Comparison of ENCODE assay signal across 15 cellular contexts in the genomic region with DNA sequence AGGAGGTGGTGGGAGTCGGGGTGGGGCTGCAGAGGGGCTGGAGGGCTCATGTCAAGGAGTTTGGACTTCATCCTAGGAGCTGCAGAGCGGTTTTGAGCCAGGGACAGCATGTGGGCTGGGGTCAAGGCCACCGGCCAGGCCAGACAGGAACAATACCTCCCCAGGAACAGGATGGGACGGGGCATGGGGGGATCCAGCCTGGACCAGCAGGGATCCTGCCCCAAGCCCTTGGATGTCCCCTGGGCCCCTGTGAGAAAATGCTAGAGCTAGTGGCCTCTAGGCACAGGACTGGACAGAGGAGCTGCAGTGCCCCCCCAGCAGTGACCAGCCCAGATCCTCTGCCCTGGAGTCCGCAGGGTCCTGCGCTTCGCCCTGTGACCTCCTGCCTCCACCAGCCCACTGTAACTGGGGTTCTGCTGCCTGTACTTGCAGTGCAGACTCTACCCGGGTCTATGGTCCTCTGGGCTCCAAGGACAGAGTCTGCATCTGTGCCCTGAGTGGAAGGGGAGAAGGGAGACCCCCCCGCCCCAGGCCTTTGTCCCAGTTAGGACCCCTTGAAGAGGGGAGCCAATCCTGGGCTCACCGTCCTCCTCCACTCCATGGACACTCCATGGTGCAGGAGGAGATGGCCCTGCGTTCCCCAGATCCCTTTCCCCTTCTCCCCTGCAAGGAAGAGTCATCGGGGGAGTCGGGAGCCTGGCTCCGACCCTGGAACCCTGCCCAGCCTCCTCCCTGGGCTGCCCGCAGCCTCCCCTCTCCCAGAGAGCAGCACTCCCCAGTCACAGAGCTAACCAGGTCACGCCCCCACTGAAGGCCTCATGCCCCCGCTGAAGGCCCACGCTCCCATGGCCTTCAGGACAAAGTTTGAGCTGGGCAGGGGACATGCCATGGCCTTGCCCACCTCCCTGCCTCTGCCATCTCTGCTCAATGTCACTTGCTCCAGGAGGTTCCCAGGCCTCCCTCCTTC. TPM values are rescaled to one million over a fixed set of nuclear protein-coding genes. Genes with fewer than 3 reads are reported as not detected.
DNase-seq lines count a peak whose midpoint lies in the region; ATAC-seq, FAIRE-seq and TF ChIP-seq lines count a peak whose summit lies in the region.
"Had no signal": no experiment of that assay in that cellular context is flagged by ENCODE, and none has a peak within 500 bp of the region (broad histone marks: within the 10 kb centered on the region; RNA-seq: fewer than 3 reads in every experiment).

No MANE protein-coding gene starts in this region.

- H3K27ac ChIP-seq in DND-41 (ENCODE audit: low read length) (no peak overlapping the region), Peyer's patch (no peak overlapping the region), HepG2 (ENCODE audit: extremely low read length, insufficient read depth, low read length) (peak overlapping the region; percentile 29), spleen (no peak overlapping the region)

- intact Hi-C loops in HepG2 (cut with micrococcal nuclease; ENCODE audit: unreplicated experiment) = loop anchor here (5.0 kb wide), 2 partner anchors 53 to 183 kb away; a partner anchor contains a TSS
- intact Hi-C loops in spleen (cut with DNase I; ENCODE audit: low total_unique reads) = loop anchor here (10.0 kb wide), 2 partner anchors 50 to 140 kb away; no protein-coding TSS in a partner anchor

- TF ChIP-seq RAD21 in HepG2 (CRISPR knock-in tag; IDR thresholded peaks at IDR 0.05) = no peak

- CTCF ChIA-PET in HepG2 (lab: Yijun Ruan, JAX; ENCODE audit: low intra/inter-chr PET ratio, low total read pairs) = no interaction called here

- DNase-seq in DND-41 (no peak), Peyer's patch (peak in 2 of 3 donors; percentile 38 to 46), HepG2 (ENCODE audit: low spot score) (no peak), spleen (peak; percentile 74), NCI-H187 (lab: John Stamatoyannopoulos, UW) (no peak), C1 segment of cervical spinal cord (lab: John Stamatoyannopoulos, UW) (no peak), SKM-1 (lab: John Stamatoyannopoulos, UW; ENCODE audit: unreplicated experiment) (no peak)
- DNase-seq: Calu3; CD4-positive, alpha-beta T cell; DMS53; KBM-7; NCI-H1436; NCI-H2081; NCI-H748 treated with DMSO at 0.1 percent for 48 hours had no signal

- H2AFZ ChIP-seq in DND-41 (ENCODE audit: low read depth, low read length) (no peak overlapping the region), HepG2 (ENCODE audit: low read length) (no peak overlapping the region)

- WGBS in HepG2 (ENCODE audit: low lambda C conversion rate) = 72% methylated on average over 10 of the region's 18 CpGs
- 76 to 85% (median 85%) methylated on average over 12 to 18 of the region's 18 CpGs for WGBS in spleen, 5 donors

- peaks cover 35% of the 10 kb centered on the region for H3K79me2 ChIP-seq in DND-41 (ENCODE audit: insufficient read depth, low read length)
- peaks cover 4% of the 10 kb centered on the region for H3K79me2 ChIP-seq in HepG2 (ENCODE audit: insufficient read depth, low read length)

- no peaks in the 10 kb centered on the region for H3K9me3 ChIP-seq in DND-41 (ENCODE audit: insufficient read depth, low read length, severe bottlenecking)
- H3K9me3 ChIP-seq in Peyer's patch = no peaks in the 10 kb centered on the region
- H3K9me3 ChIP-seq in HepG2 (ENCODE audit: low read length) = no peaks in the 10 kb centered on the region
- no peaks in the 10 kb centered on the region for H3K9me3 ChIP-seq in spleen

- peaks cover 21% of the 10 kb centered on the region for H4K20me1 ChIP-seq in DND-41 (ENCODE audit: insufficient read depth, low read length)
- 0 out of 2 replicates have a peak, but pooled peaks cover 5% of the 10 kb centered on the region for H4K20me1 ChIP-seq in HepG2 (ENCODE audit: insufficient read depth, low read length)

- in situ Hi-C loops in HepG2 (cut with HindIII; ENCODE audit: extremely low pct_ligation_motif_present, low pct_unique_long_range_greater_than_20kb) = loop anchor here (5.0 kb wide), 2 partner anchors 48 to 133 kb away; a partner anchor contains a TSS

- POLR2A ChIA-PET in HepG2 (lab: Yijun Ruan, JAX) = interaction anchor here (0.8 to 1.0 kb wide), 2 partner anchors 37 to 64 kb away, joined by 3 to 4 read pairs; a partner anchor contains a TSS

- no peak for FAIRE-seq in HepG2 (lab: Jason Lieb, UNC)

- BruUV-seq in HepG2 (replicated peaks; lab: Mats Ljungman, UMichigan) = no TSS peak

- H3K36me3 ChIP-seq in DND-41 (ENCODE audit: insufficient read depth, low read length) (peaks cover 25% of the 10 kb centered on the region), Peyer's patch (no peaks in the 10 kb centered on the region), HepG2 (replicated peaks in 1 of 2; ENCODE audit: control insufficient read depth in 1 of 2, insufficient read depth in 2 of 2, low read length in 2 of 2) (peaks cover 4 to 6% of the 10 kb centered on the region in 2 experiments; a peak in 1 of 5 replicates), spleen (peaks cover 0 to 13% (median 0%) of the 10 kb centered on the region in 6 donors)

- no peak for TF ChIP-seq POLR2A in Peyer's patch (IDR thresholded peaks at IDR 0.05)
- TF ChIP-seq POLR2A in HepG2 (IDR thresholded peaks at IDR 0.05; ENCODE audit: insufficient read depth in 1 of 2, low read depth in 2 of 2, low read length in 2 of 2) = no peak
- no peak for TF ChIP-seq POLR2A in spleen (IDR thresholded peaks at IDR 0.05)

- H3K4me1 ChIP-seq in DND-41 (ENCODE audit: insufficient read depth, low read length) (peaks cover 36% of the 10 kb centered on the region), Peyer's patch (peaks cover 6 to 33% (median 24%) of the 10 kb centered on the region in 4 donors), HepG2 (ENCODE audit: insufficient read depth, low read length) (peaks cover 57% of the 10 kb centered on the region), spleen (peaks cover 27 to 83% (median 53%) of the 10 kb centered on the region in 6 donors)

- H3K4me2 ChIP-seq in DND-41 (ENCODE audit: insufficient read depth, low read length) = peak overlapping the region; percentile 85; the same call in 1 of the 2 replicates
- H3K4me2 ChIP-seq in HepG2 (ENCODE audit: low read depth, low read length) = peak overlapping the region; percentile 38; the same call in 1 of the 2 replicates

- H3K9ac ChIP-seq in DND-41 (ENCODE audit: low read depth, low read length) (0 out of 2 replicates have a peak overlapping the region, but pooled peaks have one; percentile 77), HepG2 (ENCODE audit: insufficient read depth, low read depth, low read length) (0 out of 2 replicates have a peak overlapping the region, but pooled peaks have one; percentile 5)

- H3K27me3 ChIP-seq in DND-41 (ENCODE audit: insufficient read depth, low read length, poor library complexity) (no peaks in the 10 kb centered on the region), Peyer's patch (no peaks in the 10 kb centered on the region), HepG2 (ENCODE audit: control insufficient read depth in 1 of 2, insufficient read depth in 2 of 2, low read length in 2 of 2) (no peaks in the 10 kb centered on the region), spleen (replicated peaks in 1 of 7) (no peaks in the 10 kb centered on the region)

- ATAC-seq in DND-41 (ENCODE audit: insufficient read depth, low read depth) (no peak), HepG2 (no peak)
- ATAC-seq: HCT116 had no signal

- TF ChIP-seq CTCF in DND-41 (IDR thresholded peaks at IDR 0.05; ENCODE audit: borderline replicate concordance, extremely low read depth, low read length, poor library complexity, severe bottlenecking) = no peak
- TF ChIP-seq CTCF in Peyer's patch (IDR thresholded peaks at IDR 0.05) = no peak
- TF ChIP-seq CTCF in HepG2 (CRISPR knock-in tag; IDR thresholded peaks at IDR 0.05) = no peak
- no peak for TF ChIP-seq CTCF in spleen (IDR thresholded peaks at IDR 0.05 in 8 of 11, conservative IDR thresholded peaks at IDR 0.05 in 3 of 11)

- TF ChIP-seq EP300 in HepG2 (IDR thresholded peaks at IDR 0.05; ENCODE audit: low read depth in 2 of 2, low read length in 2 of 2) = no peak
- no peak for TF ChIP-seq EP300 in HepG2 (CRISPR knock-in tag; IDR thresholded peaks at IDR 0.05; ENCODE audit: borderline replicate concordance)

- H3K4me3 ChIP-seq in DND-41 (ENCODE audit: low read depth in 1 of 2, low read length in 2 of 2) (no peak overlapping the region), Peyer's patch (no peak overlapping the region), HepG2 (replicated peaks in 1 of 3; ENCODE audit: insufficient read depth in 1 of 3, low read depth in 2 of 3, low read length in 3 of 3) (no peak overlapping the region), spleen (no peak overlapping the region)

RNA-seq across cellular contexts. Expression of a gene that starts 3.0 kb away (rescaled TPM):
- total RNA-seq in Peyer's patch = 10 to 100 TPM in 3 of 4 donors, 1 to 10 TPM in 1; 6.8 to 25.8 (median 18.5) TPM
- total RNA-seq in HepG2 (2016; rRNA removed; fragmentation: Illumina TruSeq; extraction: Trizol) = 9.9 and 12.8 TPM in 2 replicates
- 6.1 and 6.8 TPM in 2 replicates for total RNA-seq in HepG2 (2016; cell fraction: cytosol; rRNA removed; fragmentation: Illumina TruSeq; extraction: Trizol; ENCODE audit: low read depth)
- 11.7 and 11.8 TPM in 2 replicates for total RNA-seq in HepG2 (2016; cell fraction: insoluble cytoplasmic fraction; rRNA removed; fragmentation: Illumina TruSeq; extraction: Trizol)
- 6.6 TPM in 2 replicates for total RNA-seq in HepG2 (2016; cell fraction: membrane; rRNA removed; fragmentation: Illumina TruSeq; extraction: Trizol)
- 10.4 and 14.3 TPM in 2 replicates for total RNA-seq in HepG2 (2016; cell fraction: nucleus; rRNA removed; fragmentation: Illumina TruSeq; extraction: Trizol)
- 10.5 and 11.2 TPM in 2 replicates for polyA plus RNA-seq in HepG2 (2011; rRNA removed)
- polyA plus RNA-seq in HepG2 (2011; cell fraction: cytosol; rRNA removed) = 6.0 and 15.2 TPM in 2 replicates
- polyA plus RNA-seq in HepG2 (2011; cell fraction: nucleus; rRNA removed) = 68.6 and 87.5 TPM in 2 replicates
- 4.6 and 6.6 TPM in 2 replicates for polyA plus RNA-seq in HepG2 (2012)
- 4.5 and 5.4 TPM in 2 replicates for polyA plus RNA-seq in HepG2 (2016; cell fraction: cytosol; fragmentation: Illumina TruSeq; extraction: Trizol; ENCODE audit: low read depth)
- polyA plus RNA-seq in HepG2 (2016; cell fraction: insoluble cytoplasmic fraction; fragmentation: Illumina TruSeq; extraction: Trizol; ENCODE audit: low read depth) = 8.2 and 10.7 TPM in 2 replicates
- 5.8 and 5.9 TPM in 2 replicates for polyA plus RNA-seq in HepG2 (2016; cell fraction: membrane; fragmentation: Illumina TruSeq; extraction: Trizol; ENCODE audit: low read depth)
- 28.9 and 39.4 TPM in 2 replicates for polyA plus RNA-seq in HepG2 (2016; cell fraction: nucleus; fragmentation: Illumina TruSeq; extraction: Trizol; ENCODE audit: insufficient read depth, low read depth)
- 8.1 and 15.6 TPM in 2 replicates for polyA minus RNA-seq in HepG2 (2011; rRNA and poly(A)+ RNA removed; ENCODE audit: low replicate concordance)
- polyA minus RNA-seq in HepG2 (2011; cell fraction: cytosol; rRNA and poly(A)+ RNA removed) = 4.1 and 5.1 TPM in 2 replicates
- 8.7 and 9.7 TPM in 2 replicates for polyA minus RNA-seq in HepG2 (2011; cell fraction: nucleus; rRNA and poly(A)+ RNA removed)
- 10 to 100 TPM; 19.3 to 80.7 (median 26.7) TPM for total RNA-seq in spleen
- 10 to 100 TPM; 25.9 to 32.5 (median 26.2) TPM for polyA plus RNA-seq in spleen

RNA-seq across cellular contexts. Expression of a gene that starts 11.1 kb away (rescaled TPM):
- total RNA-seq in Peyer's patch = 100 to 1,000 TPM in 3 of 4 donors, 10 to 100 TPM in 1; 55.3 to 215 (median 132) TPM
- total RNA-seq in HepG2 (2016; rRNA removed; fragmentation: Illumina TruSeq; extraction: Trizol) = 239 and 271 TPM in 2 replicates
- 772 and 890 TPM in 2 replicates for total RNA-seq in HepG2 (2016; cell fraction: cytosol; rRNA removed; fragmentation: Illumina TruSeq; extraction: Trizol; ENCODE audit: low read depth)
- 220 and 264 TPM in 2 replicates for total RNA-seq in HepG2 (2016; cell fraction: insoluble cytoplasmic fraction; rRNA removed; fragmentation: Illumina TruSeq; extraction: Trizol)
- total RNA-seq in HepG2 (2016; cell fraction: membrane; rRNA removed; fragmentation: Illumina TruSeq; extraction: Trizol) = 708 and 781 TPM in 2 replicates
- 90.3 and 98.5 TPM in 2 replicates for total RNA-seq in HepG2 (2016; cell fraction: nucleus; rRNA removed; fragmentation: Illumina TruSeq; extraction: Trizol)
- 228 and 250 TPM in 2 replicates for polyA plus RNA-seq in HepG2 (2011; rRNA removed)
- polyA plus RNA-seq in HepG2 (2011; cell fraction: cytosol; rRNA removed) = 212 and 323 TPM in 2 replicates
- polyA plus RNA-seq in HepG2 (2011; cell fraction: nucleus; rRNA removed) = 85.7 and 87.5 TPM in 2 replicates
- 91.2 and 111 TPM in 2 replicates for polyA plus RNA-seq in HepG2 (2012)
- polyA plus RNA-seq in HepG2 (2016; cell fraction: cytosol; fragmentation: Illumina TruSeq; extraction: Trizol; ENCODE audit: low read depth) = 1,341 and 1,562 TPM in 2 replicates
- polyA plus RNA-seq in HepG2 (2016; cell fraction: insoluble cytoplasmic fraction; fragmentation: Illumina TruSeq; extraction: Trizol; ENCODE audit: low read depth) = 353 and 387 TPM in 2 replicates
- polyA plus RNA-seq in HepG2 (2016; cell fraction: membrane; fragmentation: Illumina TruSeq; extraction: Trizol; ENCODE audit: low read depth) = 984 and 1,090 TPM in 2 replicates
- polyA plus RNA-seq in HepG2 (2016; cell fraction: nucleus; fragmentation: Illumina TruSeq; extraction: Trizol; ENCODE audit: insufficient read depth, low read depth) = 258 and 277 TPM in 2 replicates
- 103 and 232 TPM in 2 replicates for polyA minus RNA-seq in HepG2 (2011; rRNA and poly(A)+ RNA removed; ENCODE audit: low replicate concordance)
- polyA minus RNA-seq in HepG2 (2011; cell fraction: cytosol; rRNA and poly(A)+ RNA removed) = 61.2 and 64.5 TPM in 2 replicates
- 30.1 and 34.2 TPM in 2 replicates for polyA minus RNA-seq in HepG2 (2011; cell fraction: nucleus; rRNA and poly(A)+ RNA removed)
- total RNA-seq in spleen = 100 to 1,000 TPM in 5 of 7 donors, 10 to 100 TPM in 2; 74.5 to 173 (median 106) TPM
- polyA plus RNA-seq in spleen = 100 to 1,000 TPM; 131 to 174 (median 154) TPM

RNA-seq across cellular contexts. Expression of a gene that starts 11.1 kb away (rescaled TPM):
- 10 to 100 TPM; 37.0 to 58.6 (median 46.3) TPM for total RNA-seq in Peyer's patch
- total RNA-seq in HepG2 (2016; rRNA removed; fragmentation: Illumina TruSeq; extraction: Trizol) = 15.4 and 22.9 TPM in 2 replicates
- total RNA-seq in HepG2 (2016; cell fraction: cytosol; rRNA removed; fragmentation: Illumina TruSeq; extraction: Trizol; ENCODE audit: low read depth) = 6.4 and 11.5 TPM in 2 replicates
- total RNA-seq in HepG2 (2016; cell fraction: insoluble cytoplasmic fraction; rRNA removed; fragmentation: Illumina TruSeq; extraction: Trizol) = 15.3 and 23.6 TPM in 2 replicates
- total RNA-seq in HepG2 (2016; cell fraction: membrane; rRNA removed; fragmentation: Illumina TruSeq; extraction: Trizol) = 13.3 and 16.0 TPM in 2 replicates
- total RNA-seq in HepG2 (2016; cell fraction: nucleus; rRNA removed; fragmentation: Illumina TruSeq; extraction: Trizol) = 24.2 and 30.2 TPM in 2 replicates
- polyA plus RNA-seq in HepG2 (2011; rRNA removed) = 63.7 and 74.5 TPM in 2 replicates
- polyA plus RNA-seq in HepG2 (2011; cell fraction: cytosol; rRNA removed) = 41.9 and 60.6 TPM in 2 replicates
- polyA plus RNA-seq in HepG2 (2011; cell fraction: nucleus; rRNA removed) = 332 and 383 TPM in 2 replicates
- polyA plus RNA-seq in HepG2 (2012) = 28.5 and 30.3 TPM in 2 replicates
- 10.6 and 14.5 TPM in 2 replicates for polyA plus RNA-seq in HepG2 (2016; cell fraction: cytosol; fragmentation: Illumina TruSeq; extraction: Trizol; ENCODE audit: low read depth)
- 24.0 and 24.9 TPM in 2 replicates for polyA plus RNA-seq in HepG2 (2016; cell fraction: insoluble cytoplasmic fraction; fragmentation: Illumina TruSeq; extraction: Trizol; ENCODE audit: low read depth)
- polyA plus RNA-seq in HepG2 (2016; cell fraction: membrane; fragmentation: Illumina TruSeq; extraction: Trizol; ENCODE audit: low read depth) = 15.6 and 19.9 TPM in 2 replicates
- polyA plus RNA-seq in HepG2 (2016; cell fraction: nucleus; fragmentation: Illumina TruSeq; extraction: Trizol; ENCODE audit: insufficient read depth, low read depth) = 93.8 and 96.1 TPM in 2 replicates
- 7.4 and 16.0 TPM in 2 replicates for polyA minus RNA-seq in HepG2 (2011; rRNA and poly(A)+ RNA removed; ENCODE audit: low replicate concordance)
- polyA minus RNA-seq in HepG2 (2011; cell fraction: cytosol; rRNA and poly(A)+ RNA removed) = 5.2 and 5.7 TPM in 2 replicates
- polyA minus RNA-seq in HepG2 (2011; cell fraction: nucleus; rRNA and poly(A)+ RNA removed) = 21.3 and 23.3 TPM in 2 replicates
- 10 to 100 TPM; 52.1 to 90.4 (median 80.8) TPM for total RNA-seq in spleen
- polyA plus RNA-seq in spleen = 100 to 1,000 TPM in 2 of 3 donors, 10 to 100 TPM in 1; 90.6 to 181 (median 170) TPM

RNA-seq across cellular contexts. Expression of a gene that starts 36.8 kb away (rescaled TPM):
- total RNA-seq in Peyer's patch (100 to 1,000 TPM; 193 to 321 (median 268) TPM), HepG2 (2016; rRNA removed; fragmentation: Illumina TruSeq; extraction: Trizol) (94.5 and 191 TPM in 2 replicates), spleen (100 to 1,000 TPM in 4 of 7 donors, 10 to 100 TPM in 3; 92.4 to 211 (median 109) TPM)
- total RNA-seq in HepG2 (2016; cell fraction: cytosol; rRNA removed; fragmentation: Illumina TruSeq; extraction: Trizol; ENCODE audit: low read depth) = 72.5 and 74.4 TPM in 2 replicates
- total RNA-seq in HepG2 (2016; cell fraction: insoluble cytoplasmic fraction; rRNA removed; fragmentation: Illumina TruSeq; extraction: Trizol) = 86.8 and 210 TPM in 2 replicates
- total RNA-seq in HepG2 (2016; cell fraction: membrane; rRNA removed; fragmentation: Illumina TruSeq; extraction: Trizol) = 109 and 128 TPM in 2 replicates
- total RNA-seq in HepG2 (2016; cell fraction: nucleus; rRNA removed; fragmentation: Illumina TruSeq; extraction: Trizol) = 152 and 179 TPM in 2 replicates
- polyA plus RNA-seq in HepG2 (2011; rRNA removed) (193 and 197 TPM in 2 replicates), spleen (10 to 100 TPM; 50.1 to 96.6 (median 72.5) TPM)
- 220 and 352 TPM in 2 replicates for polyA plus RNA-seq in HepG2 (2011; cell fraction: cytosol; rRNA removed)
- 256 and 281 TPM in 2 replicates for polyA plus RNA-seq in HepG2 (2011; cell fraction: nucleus; rRNA removed)
- polyA plus RNA-seq in HepG2 (2012) = 71.8 and 108 TPM in 2 replicates
- polyA plus RNA-seq in HepG2 (2016; cell fraction: cytosol; fragmentation: Illumina TruSeq; extraction: Trizol; ENCODE audit: low read depth) = 82.2 and 93.0 TPM in 2 replicates
- polyA plus RNA-seq in HepG2 (2016; cell fraction: insoluble cytoplasmic fraction; fragmentation: Illumina TruSeq; extraction: Trizol; ENCODE audit: low read depth) = 90.8 and 112 TPM in 2 replicates
- 103 and 135 TPM in 2 replicates for polyA plus RNA-seq in HepG2 (2016; cell fraction: membrane; fragmentation: Illumina TruSeq; extraction: Trizol; ENCODE audit: low read depth)
- 241 and 283 TPM in 2 replicates for polyA plus RNA-seq in HepG2 (2016; cell fraction: nucleus; fragmentation: Illumina TruSeq; extraction: Trizol; ENCODE audit: insufficient read depth, low read depth)
- 353 and 575 TPM in 2 replicates for polyA minus RNA-seq in HepG2 (2011; rRNA and poly(A)+ RNA removed; ENCODE audit: low replicate concordance)
- 147 and 182 TPM in 2 replicates for polyA minus RNA-seq in HepG2 (2011; cell fraction: cytosol; rRNA and poly(A)+ RNA removed)
- polyA minus RNA-seq in HepG2 (2011; cell fraction: nucleus; rRNA and poly(A)+ RNA removed) = 87.0 and 96.2 TPM in 2 replicates

RNA-seq across cellular contexts. Expression of a gene that starts 43.1 kb away (rescaled TPM):
- 10 to 100 TPM; 19.4 to 41.0 (median 23.3) TPM for total RNA-seq in Peyer's patch
- total RNA-seq in HepG2 (2016; rRNA removed; fragmentation: Illumina TruSeq; extraction: Trizol) = 10.7 and 11.1 TPM in 2 replicates
- total RNA-seq in HepG2 (2016; cell fraction: cytosol; rRNA removed; fragmentation: Illumina TruSeq; extraction: Trizol; ENCODE audit: low read depth) = 15.3 and 15.8 TPM in 2 replicates
- total RNA-seq in HepG2 (2016; cell fraction: insoluble cytoplasmic fraction; rRNA removed; fragmentation: Illumina TruSeq; extraction: Trizol) = 7.2 and 12.8 TPM in 2 replicates
- 15.5 and 16.6 TPM in 2 replicates for total RNA-seq in HepG2 (2016; cell fraction: membrane; rRNA removed; fragmentation: Illumina TruSeq; extraction: Trizol)
- 7.6 and 9.6 TPM in 2 replicates for total RNA-seq in HepG2 (2016; cell fraction: nucleus; rRNA removed; fragmentation: Illumina TruSeq; extraction: Trizol)
- polyA plus RNA-seq in HepG2 (2011; rRNA removed) = 17.2 and 27.9 TPM in 2 replicates
- 20.3 and 35.1 TPM in 2 replicates for polyA plus RNA-seq in HepG2 (2011; cell fraction: cytosol; rRNA removed)
- polyA plus RNA-seq in HepG2 (2011; cell fraction: nucleus; rRNA removed) = 48.0 and 49.7 TPM in 2 replicates
- polyA plus RNA-seq in HepG2 (2012) = 9.3 and 16.2 TPM in 2 replicates
- 11.0 and 13.5 TPM in 2 replicates for polyA plus RNA-seq in HepG2 (2016; cell fraction: cytosol; fragmentation: Illumina TruSeq; extraction: Trizol; ENCODE audit: low read depth)
- 14.8 and 16.5 TPM in 2 replicates for polyA plus RNA-seq in HepG2 (2016; cell fraction: insoluble cytoplasmic fraction; fragmentation: Illumina TruSeq; extraction: Trizol; ENCODE audit: low read depth)
- polyA plus RNA-seq in HepG2 (2016; cell fraction: membrane; fragmentation: Illumina TruSeq; extraction: Trizol; ENCODE audit: low read depth) = 11.0 and 11.4 TPM in 2 replicates
- 19.6 TPM in 2 replicates for polyA plus RNA-seq in HepG2 (2016; cell fraction: nucleus; fragmentation: Illumina TruSeq; extraction: Trizol; ENCODE audit: insufficient read depth, low read depth)
- 0.82 and 20.7 TPM in 2 replicates for polyA minus RNA-seq in HepG2 (2011; rRNA and poly(A)+ RNA removed; ENCODE audit: low replicate concordance)
- 7.2 and 9.7 TPM in 2 replicates for polyA minus RNA-seq in HepG2 (2011; cell fraction: cytosol; rRNA and poly(A)+ RNA removed)
- 10.6 and 12.8 TPM in 2 replicates for polyA minus RNA-seq in HepG2 (2011; cell fraction: nucleus; rRNA and poly(A)+ RNA removed)
- total RNA-seq in spleen = 100 to 1,000 TPM in 1 of 7 donors, 10 to 100 TPM in 6; 61.5 to 111 (median 77.1) TPM
- 10 to 100 TPM; 45.3 to 95.9 (median 61.6) TPM for polyA plus RNA-seq in spleen

Comparison
In these comparisons a context has a peak if more than half of its experiments do, and no peak if none do; other contexts are left out.
1. DNase-seq: peak in Peyer's patch (2 of 3) and spleen (single experiment); none in DND-41 (single experiment), HepG2 (single experiment), NCI-H187 (0 of 2), C1 segment of cervical spinal cord (0 of 14) and SKM-1 (single experiment).